In the genomic region with DNA sequence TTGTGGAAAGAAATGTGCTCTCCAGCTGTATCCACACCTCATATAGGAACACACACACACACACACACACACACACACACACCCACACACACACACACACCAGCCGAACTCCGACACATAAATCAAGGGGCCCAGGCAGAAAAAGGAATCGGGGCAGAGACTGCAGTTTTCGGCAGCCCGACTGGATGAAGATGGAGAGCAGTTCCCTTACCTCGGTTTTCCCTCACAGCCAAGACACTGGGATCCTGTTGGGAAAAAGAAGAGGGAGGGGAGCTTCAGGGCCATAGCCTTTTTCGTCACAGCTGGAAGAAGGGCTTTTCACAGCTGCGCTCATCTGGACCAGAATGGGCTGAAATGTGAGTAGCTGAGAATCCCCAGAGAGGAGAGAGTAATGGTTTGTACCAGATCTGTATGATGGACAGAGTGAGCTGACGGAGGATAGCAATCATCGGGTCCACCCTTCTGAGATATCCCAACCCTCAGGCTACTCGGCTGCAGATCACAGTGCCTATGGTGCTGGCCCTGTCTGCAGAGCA, we compare ENCODE assay signal across 17 cellular contexts. TPM values are rescaled to one million over a fixed set of nuclear protein-coding genes. Genes with fewer than 3 reads are reported as not detected.
DNase-seq lines count a peak whose midpoint lies in the region; ATAC-seq and TF ChIP-seq lines count a peak whose summit lies in the region.
"Had no signal": no experiment of that assay in that cellular context is flagged by ENCODE, and none has a peak within 500 bp of the region (broad histone marks: within the 10 kb centered on the region; RNA-seq: fewer than 3 reads in every experiment).

No MANE protein-coding gene starts in this region.

- POLR2A ChIA-PET in naive thymus-derived CD4-positive, alpha-beta T cell (lab: Charles Lee) = interaction anchor here (0.8 kb wide), 1 partner anchor 42 kb away, joined by 3 read pairs; no protein-coding TSS in a partner anchor

- intact Hi-C loops in naive thymus-derived CD4-positive, alpha-beta T cell (cut with micrococcal nuclease) = no loop called here
- intact Hi-C loops in upper lobe of right lung (cut with DNase I) = no loop called here

- peaks cover 0 to 53% (median 4%) of the 10 kb centered on the region in 3 experiments for H3K36me3 ChIP-seq in naive thymus-derived CD4-positive, alpha-beta T cell (ENCODE audit: control insufficient read depth in 2 of 3, insufficient read depth in 3 of 3, low read length in 3 of 3)
- H3K36me3 ChIP-seq in upper lobe of right lung = peaks cover 60% of the 10 kb centered on the region
- H3K36me3 ChIP-seq: MG63 had no signal

- no peak overlapping the region for H3K4me3 Mint-ChIP-seq in naive thymus-derived CD4-positive, alpha-beta T cell
- no peak overlapping the region for H3K4me3 Mint-ChIP-seq in activated CD8-positive, alpha-beta memory T cell treated with anti-CD3 and anti-CD28 coated beads, Interleukin-2, amount 10 ng/mL, durations not matched to agents 7 days and 5 days
- H3K4me3 Mint-ChIP-seq: CD8-positive, alpha-beta memory T cell; stimulated activated memory B cell treated with anti-CD40 and anti-IgM and Interleukin-4, amounts not matched to agents 10 μg/mL and 1 μg/mL and 100 μg/mL, for 72 hours had no signal

- no peak for ATAC-seq in naive thymus-derived CD4-positive, alpha-beta T cell
- ATAC-seq in upper lobe of right lung (peak; percentile 7), HG03457 (IDR thresholded peaks at IDR 0.05; ENCODE audit: unreplicated experiment) (no peak), GM21381 (IDR thresholded peaks at IDR 0.05; ENCODE audit: unreplicated experiment) (no peak)
- no peak for ATAC-seq in activated CD8-positive, alpha-beta memory T cell treated with anti-CD3 and anti-CD28 coated beads, Interleukin-2, amount 10 ng/mL, durations not matched to agents 7 days and 5 days
- ATAC-seq: activated naive CD4-positive, alpha-beta T cell treated with anti-CD3 and anti-CD28 coated beads, Interleukin-2, amount 50 U/mL, for 72 hours; stimulated activated memory B cell treated with anti-CD40 and anti-IgM and Interleukin-4, amounts not matched to agents 10 μg/mL and 1 μg/mL and 100 μg/mL, for 72 hours had no signal

- peaks cover 19 to 48% (median 38%) of the 10 kb centered on the region in 7 donors for H3K4me1 Mint-ChIP-seq in naive thymus-derived CD4-positive, alpha-beta T cell
- peaks cover 32% of the 10 kb centered on the region for H3K4me1 Mint-ChIP-seq in activated CD8-positive, alpha-beta memory T cell treated with anti-CD3 and anti-CD28 coated beads, Interleukin-2, amount 10 ng/mL, durations not matched to agents 7 days and 5 days

- H3K4me3 ChIP-seq in fibroblast of mammary gland (ENCODE audit: control insufficient read depth, low read depth, low read length) (no peak overlapping the region), upper lobe of right lung (no peak overlapping the region)
- no peak overlapping the region for H3K4me3 ChIP-seq in naive thymus-derived CD4-positive, alpha-beta T cell (ENCODE audit: low read length)
- H3K4me3 ChIP-seq: MG63 had no signal

- H3K9me3 Mint-ChIP-seq in naive thymus-derived CD4-positive, alpha-beta T cell = peaks cover 0 to 1% (median 0%) of the 10 kb centered on the region in 11 donors
- H3K9me3 Mint-ChIP-seq in activated CD8-positive, alpha-beta memory T cell treated with anti-CD3 and anti-CD28 coated beads, Interleukin-2, amount 10 ng/mL, durations not matched to agents 7 days and 5 days (ENCODE audit: low read depth) = no peaks in the 10 kb centered on the region
- H3K9me3 Mint-ChIP-seq: activated naive CD4-positive, alpha-beta T cell treated with anti-CD3 and anti-CD28 coated beads, Interleukin-2, amount 50 U/mL, for 72 hours; CD8-positive, alpha-beta memory T cell; stimulated activated memory B cell treated with anti-CD40 and anti-IgM and Interleukin-4, amounts not matched to agents 10 μg/mL and 1 μg/mL and 100 μg/mL, for 72 hours had no signal

- peak overlapping the region in 7 of 9 donors; percentile 6 to 88 (median 56) for H3K27ac Mint-ChIP-seq in naive thymus-derived CD4-positive, alpha-beta T cell
- H3K27ac Mint-ChIP-seq in activated CD8-positive, alpha-beta memory T cell treated with anti-CD3 and anti-CD28 coated beads, Interleukin-2, amount 10 ng/mL, durations not matched to agents 7 days and 5 days = no peak overlapping the region
- H3K27ac Mint-ChIP-seq: activated naive CD4-positive, alpha-beta T cell treated with anti-CD3 and anti-CD28 coated beads, Interleukin-2, amount 50 U/mL, for 72 hours; stimulated activated memory B cell treated with anti-CD40 and anti-IgM and Interleukin-4, amounts not matched to agents 10 μg/mL and 1 μg/mL and 100 μg/mL, for 72 hours had no signal

- H3K4me1 ChIP-seq in naive thymus-derived CD4-positive, alpha-beta T cell (ENCODE audit: control insufficient read depth in 2 of 2, insufficient read depth in 2 of 2, low read length in 2 of 2) = peaks cover 24 to 28% of the 10 kb centered on the region in 2 donors
- peaks cover 15% of the 10 kb centered on the region for H3K4me1 ChIP-seq in upper lobe of right lung
- H3K4me1 ChIP-seq: parathyroid adenoma had no signal

- H3K36me3 Mint-ChIP-seq in naive thymus-derived CD4-positive, alpha-beta T cell = peaks cover 4 to 41% (median 40%) of the 10 kb centered on the region in 5 donors
- peaks cover 27% of the 10 kb centered on the region for H3K36me3 Mint-ChIP-seq in activated CD8-positive, alpha-beta memory T cell treated with anti-CD3 and anti-CD28 coated beads, Interleukin-2, amount 10 ng/mL, durations not matched to agents 7 days and 5 days

- CTCF ChIA-PET in naive thymus-derived CD4-positive, alpha-beta T cell (lab: Charles Lee) = interaction anchor here (0.6 to 2.5 kb wide), 5 partner anchors 9 to 83 kb away, joined by 4 to 8 read pairs (median 7); no protein-coding TSS in a partner anchor
- CTCF ChIA-PET in activated CD8-positive, alpha-beta memory T cell treated with anti-CD3 and anti-CD28 coated beads, Interleukin-2, amount 10 ng/mL, durations not matched to agents 7 days and 5 days (lab: Charles Lee) = interaction anchor here (1.2 to 3.0 kb wide), 4 partner anchors 11 to 48 kb away, joined by 3 to 11 read pairs (median 4); a partner anchor contains a TSS

- DNase-seq in NCI-H69 (lab: John Stamatoyannopoulos, UW) (peak; percentile 72), fibroblast of mammary gland (ENCODE audit: low read depth) (peak; percentile 32), upper lobe of right lung (no peak)
- no peak for DNase-seq in naive thymus-derived CD4-positive, alpha-beta T cell
- no peak for DNase-seq in activated CD8-positive, alpha-beta memory T cell treated with anti-CD3 and anti-CD28 coated beads, Interleukin-2, amount 10 ng/mL, durations not matched to agents 7 days and 5 days
- DNase-seq: CD8-positive, alpha-beta memory T cell; central memory CD4-positive, alpha-beta T cell; erythroblast; H7; MG63; NK-92 treated with Interleukin-12 subunit alpha and Interleukin-12 subunit beta, amount 100 ng/mL, for 24 hours; stimulated activated CD4-positive, alpha-beta T cell treated with anti-CD3 and anti-CD28 coated beads, Interleukin-4, amount 100 ng/mL, for 24 hours had no signal

- H3K27me3 Mint-ChIP-seq in naive thymus-derived CD4-positive, alpha-beta T cell = no peaks in the 10 kb centered on the region
- H3K27me3 Mint-ChIP-seq in activated CD8-positive, alpha-beta memory T cell treated with anti-CD3 and anti-CD28 coated beads, Interleukin-2, amount 10 ng/mL, durations not matched to agents 7 days and 5 days = no peaks in the 10 kb centered on the region
- H3K27me3 Mint-ChIP-seq: CD8-positive, alpha-beta memory T cell; stimulated activated memory B cell treated with anti-CD40 and anti-IgM and Interleukin-4, amounts not matched to agents 10 μg/mL and 1 μg/mL and 100 μg/mL, for 72 hours had no signal

- TF ChIP-seq CTCF in fibroblast of mammary gland (conservative IDR thresholded peaks at IDR 0.05; ENCODE audit: control insufficient read depth, insufficient read depth, low read depth, low read length) (no peak), upper lobe of right lung (IDR thresholded peaks at IDR 0.05) (no peak)

- H3K27me3 ChIP-seq in naive thymus-derived CD4-positive, alpha-beta T cell (ENCODE audit: control insufficient read depth in 2 of 2, insufficient read depth in 2 of 2, low read length in 2 of 2) = no peaks in the 10 kb centered on the region
- H3K27me3 ChIP-seq in upper lobe of right lung = no peaks in the 10 kb centered on the region
- H3K27me3 ChIP-seq: MG63 had no signal

- no peaks in the 10 kb centered on the region for H3K9me3 ChIP-seq in naive thymus-derived CD4-positive, alpha-beta T cell (ENCODE audit: control insufficient read depth in 2 of 3, low read length in 3 of 3)
- H3K9me3 ChIP-seq in upper lobe of right lung = no peaks in the 10 kb centered on the region
- H3K9me3 ChIP-seq: MG63 had no signal

- no peak overlapping the region for H3K27ac ChIP-seq in naive thymus-derived CD4-positive, alpha-beta T cell (ENCODE audit: low read depth, low read length)
- no peak overlapping the region for H3K27ac ChIP-seq in upper lobe of right lung
- H3K27ac ChIP-seq: parathyroid adenoma had no signal

RNA-seq across cellular contexts. Expression of a gene that starts 37.7 kb away (rescaled TPM):
- 10 to 100 TPM; 26.8 to 41.9 (median 32.5) TPM for total RNA-seq in naive thymus-derived CD4-positive, alpha-beta T cell
- polyA plus RNA-seq in naive thymus-derived CD4-positive, alpha-beta T cell = 1 to 10 TPM; 2.7 to 4.2 TPM
- 47.3 TPM for total RNA-seq in upper lobe of right lung
- total RNA-seq in activated CD8-positive, alpha-beta memory T cell treated with anti-CD3 and anti-CD28 coated beads, Interleukin-2, amount 10 ng/mL, durations not matched to agents 7 days and 5 days = 10 to 100 TPM; 21.6 to 26.0 TPM

RNA-seq across cellular contexts. Expression of a gene that starts 45.3 kb away (rescaled TPM):
- 100 to 1,000 TPM in 2 of 5 experiments, 10 to 100 TPM in 3; 69.5 to 175 (median 73.0) TPM for total RNA-seq in naive thymus-derived CD4-positive, alpha-beta T cell
- polyA plus RNA-seq in naive thymus-derived CD4-positive, alpha-beta T cell = 10 to 100 TPM; 14.1 to 19.3 TPM
- 47.7 TPM for total RNA-seq in upper lobe of right lung
- total RNA-seq in activated CD8-positive, alpha-beta memory T cell treated with anti-CD3 and anti-CD28 coated beads, Interleukin-2, amount 10 ng/mL, durations not matched to agents 7 days and 5 days = 10 to 100 TPM; 75.5 to 81.7 TPM

RNA-seq across cellular contexts. Expression of a gene that starts 59.3 kb away (rescaled TPM):
- total RNA-seq in naive thymus-derived CD4-positive, alpha-beta T cell = 100 to 1,000 TPM; 107 to 278 (median 268) TPM
- 10 to 100 TPM; 19.1 to 21.1 TPM for polyA plus RNA-seq in naive thymus-derived CD4-positive, alpha-beta T cell
- 84.5 TPM for total RNA-seq in upper lobe of right lung
- 10 to 100 TPM; 74.7 to 100.0 TPM for total RNA-seq in activated CD8-positive, alpha-beta memory T cell treated with anti-CD3 and anti-CD28 coated beads, Interleukin-2, amount 10 ng/mL, durations not matched to agents 7 days and 5 days

Comparison
In these comparisons a context has a peak if more than half of its experiments do, and no peak if none do; other contexts are left out.
1. DNase-seq: peak in NCI-H69 (single experiment) and fibroblast of mammary gland (single experiment); none in naive thymus-derived CD4-positive, alpha-beta T cell (0 of 9), upper lobe of right lung (single experiment) and activated CD8-positive, alpha-beta memory T cell treated with anti-CD3 and anti-CD28 coated beads, Interleukin-2, amount 10 ng/mL, durations not matched to agents 7 days and 5 days (single experiment).